In genomic region chr3:185715091-185715490, GRCh38 we compare ENCODE assay signal across 11 cellular contexts.
DNase-seq lines count a peak whose midpoint lies in the region; ATAC-seq and TF ChIP-seq lines count a peak whose summit lies in the region.
"Had no signal": no experiment of that assay in that cellular context is flagged by ENCODE, and none has a peak within 500 bp of the region (broad histone marks: within the 10 kb centered on the region; RNA-seq: fewer than 3 reads in every experiment).

No MANE protein-coding gene starts in this region.

- no peaks in the 10 kb centered on the region for H3K27me3 ChIP-seq in thyroid gland

- H3K4me1 ChIP-seq in thyroid gland, result peaks cover 0 to 20% of the 10 kb centered on the region in 2 donors

- intact Hi-C loops in thyroid gland (cut with DNase I), result no loop called here

- no peak for TF ChIP-seq CTCF in thyroid gland (IDR thresholded peaks at IDR 0.05)

- no peak for TF ChIP-seq POLR2A in thyroid gland (IDR thresholded peaks at IDR 0.05)

- H3K27ac Mint-ChIP-seq in activated CD8-positive, alpha-beta memory T cell treated with anti-CD3 and anti-CD28 coated beads, Interleukin-2, amount 10 ng/mL, durations not matched to agents 7 days and 5 days, result no peak overlapping the region

- H3K9me3 Mint-ChIP-seq in activated CD8-positive, alpha-beta memory T cell treated with anti-CD3 and anti-CD28 coated beads, Interleukin-2, amount 10 ng/mL, durations not matched to agents 7 days and 5 days (ENCODE audit: low read depth), result no peaks in the 10 kb centered on the region

- ATAC-seq in activated CD8-positive, alpha-beta memory T cell treated with anti-CD3 and anti-CD28 coated beads, Interleukin-2, amount 10 ng/mL, durations not matched to agents 7 days and 5 days, result no peak

- 35 to 42% methylated on average over 8 of the region's 8 CpGs for WGBS in thyroid gland, 2 donors

- H3K27ac ChIP-seq in thyroid gland, result no peak overlapping the region
- H3K27ac ChIP-seq: 22Rv1 had no signal

- CTCF ChIA-PET in activated CD8-positive, alpha-beta memory T cell treated with anti-CD3 and anti-CD28 coated beads, Interleukin-2, amount 10 ng/mL, durations not matched to agents 7 days and 5 days (lab: Charles Lee), result no interaction called here

- peaks cover 9% of the 10 kb centered on the region for H3K27me3 Mint-ChIP-seq in activated CD8-positive, alpha-beta memory T cell treated with anti-CD3 and anti-CD28 coated beads, Interleukin-2, amount 10 ng/mL, durations not matched to agents 7 days and 5 days

- no peak overlapping the region for H3K4me3 ChIP-seq in thyroid gland (replicated peaks in 1 of 3)

- H3K4me3 Mint-ChIP-seq in activated CD8-positive, alpha-beta memory T cell treated with anti-CD3 and anti-CD28 coated beads, Interleukin-2, amount 10 ng/mL, durations not matched to agents 7 days and 5 days, result no peak overlapping the region

- no peaks in the 10 kb centered on the region for H3K36me3 ChIP-seq in thyroid gland

- H3K4me1 Mint-ChIP-seq in activated CD8-positive, alpha-beta memory T cell treated with anti-CD3 and anti-CD28 coated beads, Interleukin-2, amount 10 ng/mL, durations not matched to agents 7 days and 5 days, result no peaks in the 10 kb centered on the region

- H3K9me3 ChIP-seq in thyroid gland, result no peaks in the 10 kb centered on the region

- peak; percentile 4 for DNase-seq in activated CD8-positive, alpha-beta memory T cell treated with anti-CD3 and anti-CD28 coated beads, Interleukin-2, amount 10 ng/mL, durations not matched to agents 7 days and 5 days
- DNase-seq in activated CD8-positive, alpha-beta memory T cell treated with anti-CD3 and anti-CD28 coated beads, Interleukin-2, amount 50 U/mL, for 4 hours, result no peak
- DNase-seq in astrocyte of the hippocampus (ENCODE audit: low read depth, low spot score) (peak; percentile 82), iPS-NIHi11 (ENCODE audit: low spot score) (peak; percentile 43), thyroid gland (peak; percentile 22 to 57), activated gamma-delta T cell (lab: John Stamatoyannopoulos, UW) (no peak), amygdala (lab: John Stamatoyannopoulos, UW) (no peak), midbrain (lab: John Stamatoyannopoulos, UW) (no peak)
- DNase-seq: glutamatergic neuron, NCI-H187 treated with DMSO at 0.1 percent for 48 hours had no signal

- H3K36me3 Mint-ChIP-seq in activated CD8-positive, alpha-beta memory T cell treated with anti-CD3 and anti-CD28 coated beads, Interleukin-2, amount 10 ng/mL, durations not matched to agents 7 days and 5 days, result no peaks in the 10 kb centered on the region

Comparison
In these comparisons a context has a peak if more than half of its experiments do, and no peak if none do; other contexts are left out.
1. DNase-seq: peak in activated CD8-positive, alpha-beta memory T cell treated with anti-CD3 and anti-CD28 coated beads, Interleukin-2, amount 10 ng/mL, durations not matched to agents 7 days and 5 days (single experiment), astrocyte of the hippocampus (single experiment), iPS-NIHi11 (single experiment) and thyroid gland (2 of 2); none in activated CD8-positive, alpha-beta memory T cell treated with anti-CD3 and anti-CD28 coated beads, Interleukin-2, amount 50 U/mL, for 4 hours (single experiment), activated gamma-delta T cell (single experiment), amygdala (0 of 56) and midbrain (single experiment).